8 cellular contexts compared by ENCODE assay signal in the genomic region with DNA sequence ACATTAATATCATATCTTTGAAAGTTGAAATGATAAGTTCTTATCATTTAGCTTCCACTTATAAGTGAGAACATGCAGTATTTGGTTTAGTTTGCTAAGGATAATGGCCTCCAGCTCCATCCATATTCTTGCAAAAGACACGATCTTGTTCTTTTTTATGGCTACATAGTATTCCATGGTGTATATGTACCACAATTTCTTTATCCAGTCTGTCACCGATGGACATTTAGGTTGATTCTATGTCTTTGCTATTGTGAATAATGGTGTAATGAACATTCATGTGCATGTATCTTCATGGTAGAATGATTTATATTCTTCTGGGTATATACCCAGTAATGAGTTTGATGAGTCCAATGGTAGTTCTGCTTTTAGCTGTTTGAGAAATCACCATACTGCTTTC.
"Had no signal": no experiment of that assay in that cellular context is flagged by ENCODE, and none has a peak within 500 bp of the region (broad histone marks: within the 10 kb centered on the region; RNA-seq: fewer than 3 reads in every experiment).

No MANE protein-coding gene starts in this region.

- FAIRE-seq: G401.6, GM12878, GM12891, GM12892, GM18507, GM19239 had no signal

- DNase-seq: GDM1, GF-D8 had no signal

- H3K4me3 ChIP-seq: GM12878 had no signal

- ATAC-seq: GM12878 had no signal
